ENCODE assay signal across 28 cellular contexts in the genomic region with DNA sequence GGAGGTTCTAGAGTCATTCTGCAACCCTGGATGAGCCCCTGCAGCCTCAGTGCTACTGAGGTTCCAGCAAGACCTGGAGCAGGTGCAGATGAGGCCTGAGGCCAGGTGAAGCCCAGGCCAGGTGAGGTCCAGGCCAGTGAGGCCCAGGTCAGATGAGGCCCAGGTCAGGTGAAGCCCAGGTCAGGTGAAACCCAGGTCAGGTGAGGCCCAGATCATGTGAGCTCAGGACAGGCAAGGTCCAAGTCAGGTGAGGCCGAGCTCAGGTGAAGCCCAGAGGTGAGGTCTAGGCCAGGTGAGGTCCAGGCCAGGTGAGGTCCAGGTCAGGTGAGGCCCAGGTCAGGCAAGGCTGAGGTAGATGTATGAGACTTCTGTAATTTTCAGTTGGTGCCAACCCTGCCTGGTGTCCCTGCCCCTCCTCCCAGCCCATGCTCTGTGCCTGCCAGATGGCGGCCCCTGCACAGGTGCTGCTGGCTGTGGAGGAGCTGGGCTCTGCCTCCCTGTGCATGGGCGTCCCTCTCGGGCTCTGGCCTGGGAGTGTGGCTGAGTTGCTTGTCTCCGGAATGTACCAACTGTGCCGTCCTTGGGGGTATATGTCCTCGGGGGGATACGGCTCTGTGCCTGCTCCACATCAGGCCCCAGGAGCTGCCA.
A peak's percentile ranks its signal among the peaks of the same experiment; 100 is the strongest.
DNase-seq lines count a peak whose midpoint lies in the region; ATAC-seq and TF ChIP-seq lines count a peak whose summit lies in the region.
"Had no signal": no experiment of that assay in that cellular context is flagged by ENCODE, and none has a peak within 500 bp of the region (broad histone marks: within the 10 kb centered on the region; RNA-seq: fewer than 3 reads in every experiment).

No MANE protein-coding gene starts in this region.

- DNase-seq in CD14-positive monocyte (ENCODE audit: low spot score) = peak; percentile 26
- DNase-seq in endothelial cell (ENCODE audit: low spot score) = no peak
- DNase-seq in trophoblast cell = no peak
- DNase-seq in cortex of kidney (lab: John Stamatoyannopoulos, UW) = no peak
- no peak for DNase-seq in NCI-H524 treated with DMSO at 0.1 percent for 48 hours (lab: John Stamatoyannopoulos, UW)
- no peak for DNase-seq in NCI-H82 treated with DMSO at 0.1 percent for 48 hours (lab: John Stamatoyannopoulos, UW; ENCODE audit: unreplicated experiment)
- DNase-seq: ACHN; activated CD4-positive, alpha-beta T cell treated with anti-CD3 and anti-CD28 coated beads for 48 hours; activated naive CD4-positive, alpha-beta T cell; activated T-cell treated with anti-CD3 and anti-CD28 coated beads, Interleukin-2, amount 50 U/mL, for 4 hours; cerebellar nuclear complex; COR-L47; DMS79; GDM1; mammary epithelial cell; NCI-H1417 treated with DMSO at 0.1 percent for 48 hours; NCI-H2107; NCI-H510A; PC-3; SHP77 treated with DMSO at 0.1 percent for 48 hours; stomach had no signal

- no peak overlapping the region for H3K18ac ChIP-seq in trophoblast cell (ENCODE audit: low read length)

- H2AK5ac ChIP-seq in trophoblast cell (ENCODE audit: low read length) = no peak overlapping the region

- no peak overlapping the region for H3K23ac ChIP-seq in trophoblast cell (ENCODE audit: low read length)

- no CpG with 5 or more reads among the region's 8 CpGs for WGBS in trophoblast cell (ENCODE audit: extremely low coverage, insufficient coverage, insufficient read length)

- H3K4me2 ChIP-seq in trophoblast cell (ENCODE audit: low read length) = no peak overlapping the region
- H3K4me2 ChIP-seq: BLaER1, KMS-11 had no signal

- H3K27me3 Mint-ChIP-seq in CD14-positive monocyte (ENCODE audit: low read depth in 3 of 3) = peaks cover 19 to 41% (median 22%) of the 10 kb centered on the region in 3 donors
- peaks cover 25% of the 10 kb centered on the region for H3K27me3 Mint-ChIP-seq in endothelial cell (ENCODE audit: unreplicated experiment)

- H3K4me1 ChIP-seq in trophoblast cell (ENCODE audit: control insufficient read depth in 1 of 2, insufficient read depth in 2 of 2, low read length in 2 of 2) = no peaks in the 10 kb centered on the region
- H3K4me1 ChIP-seq: BLaER1, stomach, tibial nerve had no signal

- H3K4me1 Mint-ChIP-seq in CD14-positive monocyte = no peaks in the 10 kb centered on the region
- H3K4me1 Mint-ChIP-seq in endothelial cell (ENCODE audit: unreplicated experiment) = no peaks in the 10 kb centered on the region

- H2BK120ac ChIP-seq in trophoblast cell (ENCODE audit: insufficient read depth, low read length, poor library complexity) = no peak overlapping the region

- no peak for TF ChIP-seq RAD21 in Ishikawa (IDR thresholded peaks at IDR 0.05; ENCODE audit: low read depth)

- H4K12ac ChIP-seq in trophoblast cell (ENCODE audit: low read depth, low read length) = no peak overlapping the region

- H3K36me3 ChIP-seq in trophoblast cell (ENCODE audit: control insufficient read depth in 1 of 2, insufficient read depth in 2 of 2, low read length in 2 of 2) = no peaks in the 10 kb centered on the region
- H3K36me3 ChIP-seq: BLaER1, stomach, tibial nerve had no signal

- H3K14ac ChIP-seq in trophoblast cell (ENCODE audit: low read length) = no peak overlapping the region

- no peak overlapping the region for H2BK5ac ChIP-seq in trophoblast cell (ENCODE audit: low read depth, low read length, poor library complexity)

- ATAC-seq in GM18867 (IDR thresholded peaks at IDR 0.05; ENCODE audit: unreplicated experiment) = no peak
- ATAC-seq: activated T-cell treated with anti-CD3 and anti-CD28 coated beads, Interleukin-2, amount 50 U/mL, for 4 hours; PC-3 had no signal

- no peaks in the 10 kb centered on the region for H3K79me2 ChIP-seq in trophoblast cell (ENCODE audit: control insufficient read depth, insufficient read depth, low read length, poor library complexity)

- no peak overlapping the region for H2AFZ ChIP-seq in trophoblast cell (ENCODE audit: insufficient read depth, low read length, poor library complexity)

- TF ChIP-seq EP300 in Ishikawa (IDR thresholded peaks at IDR 0.05; ENCODE audit: borderline replicate concordance) = no peak

- H3K27ac Mint-ChIP-seq in CD14-positive monocyte (peak overlapping the region in 1 of 7 donors; percentile 63), endothelial cell (ENCODE audit: unreplicated experiment) (no peak overlapping the region)

- H3K4ac ChIP-seq in trophoblast cell (ENCODE audit: low read depth, low read length) = no peak overlapping the region

- no peaks in the 10 kb centered on the region for H3K27me3 ChIP-seq in trophoblast cell (ENCODE audit: insufficient read depth, low read length)
- H3K27me3 ChIP-seq: BLaER1, tibial nerve had no signal

- H2BK12ac ChIP-seq in trophoblast cell (ENCODE audit: low read length) = no peak overlapping the region

- no peak for TF ChIP-seq CTCF in CD14-positive monocyte (IDR thresholded peaks at IDR 0.05)
- TF ChIP-seq CTCF in endothelial cell (IDR thresholded peaks at IDR 0.05; ENCODE audit: unreplicated experiment) = no peak

- no peak overlapping the region for H4K91ac ChIP-seq in trophoblast cell (ENCODE audit: low read depth, low read length)

- peak overlapping the region; percentile 20 for H3K4me3 ChIP-seq in trophoblast cell (ENCODE audit: low read depth, low read length)
- H3K4me3 ChIP-seq: BLaER1, stomach, tibial nerve had no signal

- intact Hi-C loops in CD14-positive monocyte (cut with micrococcal nuclease) = no loop called here

- peaks cover 79% of the 10 kb centered on the region for H3K9me3 ChIP-seq in trophoblast cell (ENCODE audit: insufficient read depth, low read depth, low read length)
- H3K9me3 ChIP-seq: BLaER1 had no signal

- H3K36me3 Mint-ChIP-seq in CD14-positive monocyte = no peaks in the 10 kb centered on the region
- peaks cover 9% of the 10 kb centered on the region for H3K36me3 Mint-ChIP-seq in endothelial cell (ENCODE audit: low read depth, unreplicated experiment)

- H3K9me3 Mint-ChIP-seq in CD14-positive monocyte (peaks cover 7 to 20% (median 12%) of the 10 kb centered on the region in 7 donors), endothelial cell (ENCODE audit: unreplicated experiment) (peaks cover 12% of the 10 kb centered on the region)

- H3K79me1 ChIP-seq in trophoblast cell (ENCODE audit: low read length) = no peaks in the 10 kb centered on the region

- H3K27ac ChIP-seq in trophoblast cell (ENCODE audit: low read depth, low read length) = no peak overlapping the region
- H3K27ac ChIP-seq: BLaER1, epithelial cell of prostate, KMS-11, stomach, tibial nerve, VCaP had no signal

- H3K4me3 Mint-ChIP-seq in CD14-positive monocyte (no peak overlapping the region), endothelial cell (ENCODE audit: unreplicated experiment) (peak overlapping the region; percentile 68)
- H3K4me3 Mint-ChIP-seq: activated T-cell treated with anti-CD3 and anti-CD28 coated beads, Interleukin-2, amount 50 U/mL, for 4 hours had no signal

- no peak overlapping the region for H3K9ac ChIP-seq in trophoblast cell (ENCODE audit: low read length)
- H3K9ac ChIP-seq: BLaER1, KMS-11 had no signal

- H4K8ac ChIP-seq in trophoblast cell (ENCODE audit: low read depth, low read length) = no peak overlapping the region

TF ChIP-seq in Ishikawa, 13 proteins besides CTCF, POLR2A, EP300 and RAD21:
- TF ChIP-seq NFIC (IDR thresholded peaks at IDR 0.05) (no peak), TAF1 (IDR thresholded peaks at IDR 0.05; ENCODE audit: low read depth) (no peak), YY1 (IDR thresholded peaks at IDR 0.05; ENCODE audit: low read depth) (no peak)
- TF ChIP-seq, protein P1, sequence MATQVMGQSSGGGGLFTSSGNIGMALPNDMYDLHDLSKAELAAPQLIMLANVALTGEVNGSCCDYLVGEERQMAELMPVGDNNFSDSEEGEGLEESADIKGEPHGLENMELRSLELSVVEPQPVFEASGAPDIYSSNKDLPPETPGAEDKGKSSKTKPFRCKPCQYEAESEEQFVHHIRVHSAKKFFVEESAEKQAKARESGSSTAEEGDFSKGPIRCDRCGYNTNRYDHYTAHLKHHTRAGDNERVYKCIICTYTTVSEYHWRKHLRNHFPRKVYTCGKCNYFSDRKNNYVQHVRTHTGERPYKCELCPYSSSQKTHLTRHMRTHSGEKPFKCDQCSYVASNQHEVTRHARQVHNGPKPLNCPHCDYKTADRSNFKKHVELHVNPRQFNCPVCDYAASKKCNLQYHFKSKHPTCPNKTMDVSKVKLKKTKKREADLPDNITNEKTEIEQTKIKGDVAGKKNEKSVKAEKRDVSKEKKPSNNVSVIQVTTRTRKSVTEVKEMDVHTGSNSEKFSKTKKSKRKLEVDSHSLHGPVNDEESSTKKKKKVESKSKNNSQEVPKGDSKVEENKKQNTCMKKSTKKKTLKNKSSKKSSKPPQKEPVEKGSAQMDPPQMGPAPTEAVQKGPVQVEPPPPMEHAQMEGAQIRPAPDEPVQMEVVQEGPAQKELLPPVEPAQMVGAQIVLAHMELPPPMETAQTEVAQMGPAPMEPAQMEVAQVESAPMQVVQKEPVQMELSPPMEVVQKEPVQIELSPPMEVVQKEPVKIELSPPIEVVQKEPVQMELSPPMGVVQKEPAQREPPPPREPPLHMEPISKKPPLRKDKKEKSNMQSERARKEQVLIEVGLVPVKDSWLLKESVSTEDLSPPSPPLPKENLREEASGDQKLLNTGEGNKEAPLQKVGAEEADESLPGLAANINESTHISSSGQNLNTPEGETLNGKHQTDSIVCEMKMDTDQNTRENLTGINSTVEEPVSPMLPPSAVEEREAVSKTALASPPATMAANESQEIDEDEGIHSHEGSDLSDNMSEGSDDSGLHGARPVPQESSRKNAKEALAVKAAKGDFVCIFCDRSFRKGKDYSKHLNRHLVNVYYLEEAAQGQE (IDR thresholded peaks at IDR 0.05; ENCODE audit: low read depth) = no peak
- TF ChIP-seq, protein P2, sequence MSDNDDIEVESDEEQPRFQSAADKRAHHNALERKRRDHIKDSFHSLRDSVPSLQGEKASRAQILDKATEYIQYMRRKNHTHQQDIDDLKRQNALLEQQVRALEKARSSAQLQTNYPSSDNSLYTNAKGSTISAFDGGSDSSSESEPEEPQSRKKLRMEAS (IDR thresholded peaks at IDR 0.05) = no peak
- TF ChIP-seq, protein P3, sequence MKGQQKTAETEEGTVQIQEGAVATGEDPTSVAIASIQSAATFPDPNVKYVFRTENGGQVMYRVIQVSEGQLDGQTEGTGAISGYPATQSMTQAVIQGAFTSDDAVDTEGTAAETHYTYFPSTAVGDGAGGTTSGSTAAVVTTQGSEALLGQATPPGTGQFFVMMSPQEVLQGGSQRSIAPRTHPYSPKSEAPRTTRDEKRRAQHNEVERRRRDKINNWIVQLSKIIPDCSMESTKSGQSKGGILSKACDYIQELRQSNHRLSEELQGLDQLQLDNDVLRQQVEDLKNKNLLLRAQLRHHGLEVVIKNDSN (IDR thresholded peaks at IDR 0.05) = 0 out of 2 replicates have a peak, but pooled peaks have one; percentile 33
TF ChIP-seq in Ishikawa: peak in this region for 1.
